Comparison of ENCODE assay signal across 8 cellular contexts in the genomic region with DNA sequence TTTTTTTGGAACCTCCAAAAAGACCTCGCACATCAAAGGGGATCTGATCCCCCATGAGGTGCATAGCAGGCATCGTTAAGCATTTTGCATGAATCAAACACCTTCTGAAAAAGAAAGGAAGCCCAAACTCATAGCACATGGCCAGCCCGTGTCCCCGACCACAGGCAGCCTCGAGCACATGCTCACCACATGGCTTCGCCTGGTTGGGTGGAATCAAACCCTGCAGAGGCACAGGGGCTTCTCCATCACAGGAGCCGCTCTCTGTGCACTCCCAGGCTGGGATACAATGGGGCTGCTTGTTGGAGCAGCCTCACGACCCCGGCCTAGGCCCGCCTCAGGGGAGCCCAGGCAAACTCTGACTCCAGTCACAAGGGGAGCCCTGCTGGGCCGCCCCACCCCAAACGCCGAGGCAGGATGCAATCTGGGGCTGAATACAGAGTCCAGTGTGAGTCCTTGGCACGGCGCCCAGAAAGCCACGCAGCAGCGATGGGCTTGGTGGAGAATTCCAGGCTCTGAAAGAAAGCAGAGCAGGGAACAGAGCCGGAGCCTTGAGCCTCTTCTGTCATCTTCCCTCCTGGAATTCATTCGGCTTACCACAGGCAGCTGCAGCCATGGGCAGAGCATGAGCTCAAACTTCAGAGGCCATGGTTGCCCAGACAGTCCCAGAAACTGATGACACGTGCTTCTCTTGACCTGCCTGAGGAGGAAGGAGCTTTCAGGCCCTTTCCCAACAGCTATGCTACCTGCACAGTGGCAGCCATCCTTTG.
A peak's percentile ranks its signal among the peaks of the same experiment; 100 is the strongest.
DNase-seq lines count a peak whose midpoint lies in the region; ATAC-seq and TF ChIP-seq lines count a peak whose summit lies in the region.

No MANE protein-coding gene starts in this region.

- H3K9me3 ChIP-seq in SK-N-SH = no peaks in the 10 kb centered on the region
- no peaks in the 10 kb centered on the region for H3K9me3 ChIP-seq in Karpas-422 (ENCODE audit: low read length)

- 40% methylated on average over 12 of the region's 20 CpGs for WGBS in SK-N-SH (ENCODE audit: low lambda C conversion rate)

- no peaks in the 10 kb centered on the region for H4K20me1 ChIP-seq in SK-N-SH (ENCODE audit: insufficient read depth)
- H4K20me1 ChIP-seq in Karpas-422 (ENCODE audit: insufficient read depth, low read depth, low read length) = no peaks in the 10 kb centered on the region

- H3K79me2 ChIP-seq in SK-N-SH (ENCODE audit: insufficient read depth) (no peaks in the 10 kb centered on the region), Karpas-422 (ENCODE audit: low read length) (no peaks in the 10 kb centered on the region)

- H3K9ac ChIP-seq in SK-N-SH = no peak overlapping the region
- H3K9ac ChIP-seq in Karpas-422 (ENCODE audit: low read length) = no peak overlapping the region

- peak; percentile 66 for ATAC-seq in Right ventricle myocardium inferior
- no peak for ATAC-seq in activated T-cell treated with anti-CD3 and anti-CD28 coated beads, Interleukin-2, amount 50 U/mL, for 4 hours
- no peak for ATAC-seq in activated CD8-positive, alpha-beta T cell treated with anti-CD3 and anti-CD28 coated beads for 36 hours
- no peak for ATAC-seq in GM18867 (IDR thresholded peaks at IDR 0.05; ENCODE audit: unreplicated experiment)

- no peak overlapping the region for H3K27ac Mint-ChIP-seq in activated CD8-positive, alpha-beta T cell treated with anti-CD3 and anti-CD28 coated beads for 36 hours

- H3K9me3 Mint-ChIP-seq in activated T-cell treated with anti-CD3 and anti-CD28 coated beads, Interleukin-2, amount 50 U/mL, for 4 hours = peaks cover 7% of the 10 kb centered on the region
- H3K9me3 Mint-ChIP-seq in activated CD8-positive, alpha-beta T cell treated with anti-CD3 and anti-CD28 coated beads for 36 hours = peaks cover 13% of the 10 kb centered on the region

- H3K4me1 Mint-ChIP-seq in activated T-cell treated with anti-CD3 and anti-CD28 coated beads, Interleukin-2, amount 50 U/mL, for 4 hours (ENCODE audit: low read depth) = no peaks in the 10 kb centered on the region
- no peaks in the 10 kb centered on the region for H3K4me1 Mint-ChIP-seq in activated CD8-positive, alpha-beta T cell treated with anti-CD3 and anti-CD28 coated beads for 36 hours (ENCODE audit: low read depth)

- TF ChIP-seq EP300 in SK-N-SH (IDR thresholded peaks at IDR 0.05; ENCODE audit: borderline replicate concordance in 1 of 2, low read depth in 1 of 2, low read length in 1 of 2) = peak in 1 of 2 experiments; percentile 43; a peak in 2 of 4 replicates

- no peaks in the 10 kb centered on the region for H3K36me3 Mint-ChIP-seq in activated T-cell treated with anti-CD3 and anti-CD28 coated beads, Interleukin-2, amount 50 U/mL, for 4 hours (ENCODE audit: insufficient read depth)
- no peaks in the 10 kb centered on the region for H3K36me3 Mint-ChIP-seq in activated CD8-positive, alpha-beta T cell treated with anti-CD3 and anti-CD28 coated beads for 36 hours (ENCODE audit: low read depth)

- H3K4me2 ChIP-seq in SK-N-SH (no peak overlapping the region), Karpas-422 (ENCODE audit: low read depth, low read length, poor library complexity, severe bottlenecking) (no peak overlapping the region)

- no peaks in the 10 kb centered on the region for H3K36me3 ChIP-seq in SK-N-SH (replicated peaks in 1 of 2; ENCODE audit: control insufficient read depth in 1 of 2, insufficient read depth in 2 of 2, low read length in 1 of 2)
- H3K36me3 ChIP-seq in Karpas-422 (ENCODE audit: insufficient read depth, low read length) = no peaks in the 10 kb centered on the region

- H3K27ac ChIP-seq in SK-N-SH (ENCODE audit: low read depth in 2 of 2, low read length in 1 of 2) (no peak overlapping the region; a peak in 1 of 4 replicates), Karpas-422 (ENCODE audit: low read length) (no peak overlapping the region)

- intact Hi-C loops in Right ventricle myocardium inferior (cut with DNase I) = loop anchor here (10.0 kb wide), 1 partner anchor 590 kb away; no protein-coding TSS in a partner anchor
- intact Hi-C loops in posterior cingulate gyrus (cut with DNase I) = no loop called here
- intact Hi-C loops in activated CD8-positive, alpha-beta T cell treated with anti-CD3 and anti-CD28 coated beads for 36 hours (cut with micrococcal nuclease) = no loop called here

- no peak for TF ChIP-seq CTCF in SK-N-SH (IDR thresholded peaks at IDR 0.05)
- no peak for TF ChIP-seq CTCF in activated CD8-positive, alpha-beta T cell treated with anti-CD3 and anti-CD28 coated beads for 36 hours (IDR thresholded peaks at IDR 0.05)

- POLR2A ChIA-PET in SK-N-SH (lab: Yijun Ruan, JAX) = no interaction called here
- POLR2A ChIA-PET in activated CD8-positive, alpha-beta T cell treated with anti-CD3 and anti-CD28 coated beads for 36 hours (lab: Charles Lee) = no interaction called here

- H3K27me3 Mint-ChIP-seq in activated T-cell treated with anti-CD3 and anti-CD28 coated beads, Interleukin-2, amount 50 U/mL, for 4 hours (ENCODE audit: low read depth) = peaks cover 6% of the 10 kb centered on the region
- H3K27me3 Mint-ChIP-seq in activated CD8-positive, alpha-beta T cell treated with anti-CD3 and anti-CD28 coated beads for 36 hours = no peaks in the 10 kb centered on the region

- H3F3A ChIP-seq in SK-N-SH (replicated peaks; ENCODE audit: insufficient read depth) = no peaks in the 10 kb centered on the region

- H3K9me2 ChIP-seq in SK-N-SH = no peaks in the 10 kb centered on the region
- H3K9me2 ChIP-seq in Karpas-422 (replicated peaks; ENCODE audit: insufficient read depth, low read length) = no peaks in the 10 kb centered on the region

- DNase-seq in DMS153 treated with DMSO at 0.1 percent for 48 hours (lab: John Stamatoyannopoulos, UW; ENCODE audit: unreplicated experiment) (peak; percentile 15), SK-N-SH (peak; percentile 71), Right ventricle myocardium inferior (ENCODE audit: missing footprints) (peak; percentile 92), posterior cingulate gyrus (peak; percentile 63 to 96 (median 80)), Karpas-422 (no peak)
- no peak for DNase-seq in activated T-cell treated with anti-CD3 and anti-CD28 coated beads, Interleukin-2, amount 50 U/mL, for 4 hours
- no peak for DNase-seq in activated CD8-positive, alpha-beta T cell treated with anti-CD3 and anti-CD28 coated beads for 36 hours

- H3K4me3 ChIP-seq in SK-N-SH (ENCODE audit: low read depth in 2 of 2, low read length in 1 of 2) (no peak overlapping the region), Karpas-422 (ENCODE audit: low read length) (no peak overlapping the region)

- TF ChIP-seq RAD21 in SK-N-SH (IDR thresholded peaks at IDR 0.05; ENCODE audit: low read length) = peak; percentile 9; the same call in 1 of the 2 replicates

- H3K4me3 Mint-ChIP-seq in activated T-cell treated with anti-CD3 and anti-CD28 coated beads, Interleukin-2, amount 50 U/mL, for 4 hours = no peak overlapping the region
- H3K4me3 Mint-ChIP-seq in activated CD8-positive, alpha-beta T cell treated with anti-CD3 and anti-CD28 coated beads for 36 hours = no peak overlapping the region

- CTCF ChIA-PET in SK-N-SH (lab: Yijun Ruan, JAX) = interaction anchor here (1.0 kb wide), 1 partner anchor 8 kb away, joined by 3 read pairs; no protein-coding TSS in a partner anchor
- CTCF ChIA-PET in activated CD8-positive, alpha-beta T cell treated with anti-CD3 and anti-CD28 coated beads for 36 hours (lab: Charles Lee) = no interaction called here

- H2AFZ ChIP-seq in SK-N-SH (ENCODE audit: low read depth) = no peak overlapping the region
- H2AFZ ChIP-seq in Karpas-422 (ENCODE audit: low read length) = no peak overlapping the region

- H3K4me1 ChIP-seq in SK-N-SH (ENCODE audit: control insufficient read depth in 1 of 2, insufficient read depth in 2 of 2, low read depth in 1 of 2, low read length in 1 of 2) (peaks cover 0 to 16% of the 10 kb centered on the region in 2 experiments; a peak in 1 of 4 replicates), Karpas-422 (ENCODE audit: low read length) (no peaks in the 10 kb centered on the region)

- H3K27me3 ChIP-seq in SK-N-SH (ENCODE audit: insufficient read depth) = no peaks in the 10 kb centered on the region
- H3K27me3 ChIP-seq in Karpas-422 (ENCODE audit: low read length) = no peaks in the 10 kb centered on the region

TF ChIP-seq in SK-N-SH, 30 proteins besides CTCF, POLR2A, EP300 and RAD21 (continues in another document):
- TF ChIP-seq GABPA (IDR thresholded peaks at IDR 0.05; ENCODE audit: low read depth) = no peak
- no peak for TF ChIP-seq EZH2phosphoT487 (IDR thresholded peaks at IDR 0.05; ENCODE audit: borderline replicate concordance, low read depth)
- TF ChIP-seq PBX3 (IDR thresholded peaks at IDR 0.05) = 0 out of 2 replicates have a peak, but pooled peaks have one; percentile 5
- TF ChIP-seq POLR2AphosphoS5 (IDR thresholded peaks at IDR 0.05; ENCODE audit: low read depth, low read length) = no peak
- TF ChIP-seq, protein P1, sequence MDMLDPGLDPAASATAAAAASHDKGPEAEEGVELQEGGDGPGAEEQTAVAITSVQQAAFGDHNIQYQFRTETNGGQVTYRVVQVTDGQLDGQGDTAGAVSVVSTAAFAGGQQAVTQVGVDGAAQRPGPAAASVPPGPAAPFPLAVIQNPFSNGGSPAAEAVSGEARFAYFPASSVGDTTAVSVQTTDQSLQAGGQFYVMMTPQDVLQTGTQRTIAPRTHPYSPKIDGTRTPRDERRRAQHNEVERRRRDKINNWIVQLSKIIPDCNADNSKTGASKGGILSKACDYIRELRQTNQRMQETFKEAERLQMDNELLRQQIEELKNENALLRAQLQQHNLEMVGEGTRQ (IDR thresholded peaks at IDR 0.05; ENCODE audit: borderline replicate concordance, low read depth, low read length) = no peak

Comparison
In these comparisons a context has a peak if more than half of its experiments do, and no peak if none do; other contexts are left out.
1. DNase-seq: peak in DMS153 treated with DMSO at 0.1 percent for 48 hours (single experiment), SK-N-SH (single experiment), Right ventricle myocardium inferior (single experiment) and posterior cingulate gyrus (10 of 10); none in activated T-cell treated with anti-CD3 and anti-CD28 coated beads, Interleukin-2, amount 50 U/mL, for 4 hours (single experiment), activated CD8-positive, alpha-beta T cell treated with anti-CD3 and anti-CD28 coated beads for 36 hours (single experiment) and Karpas-422 (single experiment).